Comparison of ENCODE assay signal across 8 cellular contexts in the genomic region with DNA sequence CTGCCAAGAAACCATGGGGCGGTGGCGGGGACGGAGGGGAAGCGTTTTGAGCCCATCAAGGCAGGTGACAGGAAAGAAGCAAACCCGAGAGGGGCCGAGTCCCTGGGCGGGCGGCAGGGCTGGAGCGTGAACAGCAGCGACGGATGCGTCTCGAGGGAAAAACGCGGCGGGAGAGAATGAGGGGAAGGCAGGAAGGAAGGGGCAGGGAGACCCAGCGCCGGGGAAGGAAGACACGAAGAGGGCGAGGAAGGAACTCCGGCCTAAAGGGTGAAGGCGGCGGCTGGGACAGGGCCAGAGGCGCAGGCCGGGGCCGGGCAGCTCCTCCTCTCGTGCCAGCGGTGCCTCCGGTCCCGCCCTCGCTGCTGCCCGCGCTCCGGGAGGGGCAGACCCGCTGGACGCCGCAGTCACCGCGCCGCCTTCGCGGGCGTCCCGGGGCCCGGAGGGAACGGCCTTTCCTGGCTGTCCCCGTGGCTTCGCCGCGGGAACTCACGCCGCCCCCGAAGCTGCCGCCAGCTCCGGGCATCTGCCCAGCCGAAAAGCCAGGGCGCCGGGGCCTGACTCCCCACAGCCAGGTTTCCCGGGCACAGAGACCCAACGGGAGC. TPM values are rescaled to one million over a fixed set of nuclear protein-coding genes. Genes with fewer than 3 reads are reported as not detected.
DNase-seq lines count a peak whose midpoint lies in the region; ATAC-seq and TF ChIP-seq lines count a peak whose summit lies in the region.

No MANE protein-coding gene starts in this region.

- intact Hi-C loops in left colon (cut with DNase I, micrococcal nuclease), result no loop called here

- H3K4me3 Mint-ChIP-seq in chondrocyte (ENCODE audit: unreplicated experiment), result peak overlapping the region; percentile 88
- peak overlapping the region; percentile 88 for H3K4me3 Mint-ChIP-seq in stimulated activated memory B cell treated with anti-CD40 and anti-IgM and Interleukin-4, amounts not matched to agents 10 μg/mL and 1 μg/mL and 100 μg/mL, for 72 hours

- H3K4me1 ChIP-seq in SJSA1 (replicated peaks), result peaks cover 11% of the 10 kb centered on the region

- no peak for TF ChIP-seq CTCF in AG10803 (conservative IDR thresholded peaks at IDR 0.05; ENCODE audit: low read length)
- no peak for TF ChIP-seq CTCF in chondrocyte (IDR thresholded peaks at IDR 0.05)

- H3K4me3 ChIP-seq in AG10803 (ENCODE audit: low read length) (peak overlapping the region; percentile 84), SJSA1 (peak overlapping the region; percentile 75)

- peaks cover 23% of the 10 kb centered on the region for H3K4me1 Mint-ChIP-seq in chondrocyte (ENCODE audit: low read depth)
- peaks cover 16% of the 10 kb centered on the region for H3K4me1 Mint-ChIP-seq in stimulated activated memory B cell treated with anti-CD40 and anti-IgM and Interleukin-4, amounts not matched to agents 10 μg/mL and 1 μg/mL and 100 μg/mL, for 72 hours

- peak; percentile 9 for ATAC-seq in GM18520 (IDR thresholded peaks at IDR 0.05; ENCODE audit: unreplicated experiment)
- ATAC-seq in HG03196 (IDR thresholded peaks at IDR 0.05; ENCODE audit: unreplicated experiment), result peak; percentile 20
- ATAC-seq in left colon, result peak; percentile 76
- peak; percentile 47 for ATAC-seq in stimulated activated memory B cell treated with anti-CD40 and anti-IgM and Interleukin-4, amounts not matched to agents 10 μg/mL and 1 μg/mL and 100 μg/mL, for 72 hours

- H3K27ac Mint-ChIP-seq in chondrocyte (ENCODE audit: unreplicated experiment), result peak overlapping the region; percentile 95
- peak overlapping the region; percentile 26 for H3K27ac Mint-ChIP-seq in stimulated activated memory B cell treated with anti-CD40 and anti-IgM and Interleukin-4, amounts not matched to agents 10 μg/mL and 1 μg/mL and 100 μg/mL, for 72 hours

- DNase-seq in AG10803 (ENCODE audit: low read depth) (peak; percentile 49), SJSA1 (ENCODE audit: low read depth in 1 of 2, low spot score in 2 of 2) (peak; percentile 41 to 75), chondrocyte (ENCODE audit: low spot score) (no peak), left colon (peak; percentile 68 to 81), KG1 (lab: John Stamatoyannopoulos, UW) (no peak)

- H3K36me3 Mint-ChIP-seq in chondrocyte (ENCODE audit: low read depth), result peaks cover 5% of the 10 kb centered on the region
- no peaks in the 10 kb centered on the region for H3K36me3 Mint-ChIP-seq in stimulated activated memory B cell treated with anti-CD40 and anti-IgM and Interleukin-4, amounts not matched to agents 10 μg/mL and 1 μg/mL and 100 μg/mL, for 72 hours

- peak overlapping the region; percentile 51 for H3K27ac ChIP-seq in SJSA1

- H3K9me3 ChIP-seq in SJSA1 (replicated peaks), result no peaks in the 10 kb centered on the region

- no peaks in the 10 kb centered on the region for H3K27me3 ChIP-seq in SJSA1 (replicated peaks)

- H3K9me3 Mint-ChIP-seq in chondrocyte (ENCODE audit: low read depth), result peaks cover under 1% of the 10 kb centered on the region
- no peaks in the 10 kb centered on the region for H3K9me3 Mint-ChIP-seq in stimulated activated memory B cell treated with anti-CD40 and anti-IgM and Interleukin-4, amounts not matched to agents 10 μg/mL and 1 μg/mL and 100 μg/mL, for 72 hours

- no peaks in the 10 kb centered on the region for H3K27me3 Mint-ChIP-seq in chondrocyte (ENCODE audit: low read depth)
- H3K27me3 Mint-ChIP-seq in stimulated activated memory B cell treated with anti-CD40 and anti-IgM and Interleukin-4, amounts not matched to agents 10 μg/mL and 1 μg/mL and 100 μg/mL, for 72 hours, result peaks cover 9% of the 10 kb centered on the region

- peaks cover 5% of the 10 kb centered on the region; the same call in 1 of the 2 replicates for H3K36me3 ChIP-seq in SJSA1

RNA-seq across cellular contexts. Expression of a gene that starts 0.8 kb away (rescaled TPM):
- total RNA-seq in SJSA1 (2014; rRNA removed; shearing (Covaris generic)), result 48.5 and 79.6 TPM in 2 replicates
- 19.0 to 24.2 TPM (median 19.3 TPM) in 3 replicates for total RNA-seq in chondrocyte
- 10 to 100 TPM; 21.5 to 23.5 TPM for total RNA-seq in left colon

RNA-seq across cellular contexts. Expression of a gene that starts 43.1 kb away (rescaled TPM):
- 0.21 TPM in 1 of 2 replicates, not detected in the other for total RNA-seq in SJSA1 (2014; rRNA removed; shearing (Covaris generic))
- total RNA-seq in chondrocyte, result 0.55 to 1.7 TPM (median 0.64 TPM) in 3 replicates
- under 1 TPM; 0.73 to 0.82 TPM for total RNA-seq in left colon

Comparison
In these comparisons a context has a peak if more than half of its experiments do, and no peak if none do; other contexts are left out.
1. DNase-seq: peak in AG10803 (single experiment), SJSA1 (2 of 2) and left colon (2 of 2); none in chondrocyte (single experiment) and KG1 (single experiment).
2. ATAC-seq: peak in every context shown above with its lines; median percentile 76 in left colon; 47 in stimulated activated memory B cell treated with anti-CD40 and anti-IgM and Interleukin-4, amounts not matched to agents 10 μg/mL and 1 μg/mL and 100 μg/mL, for 72 hours; 20 in HG03196; 9 in GM18520.